15 cellular contexts compared by ENCODE assay signal in the genomic region with DNA sequence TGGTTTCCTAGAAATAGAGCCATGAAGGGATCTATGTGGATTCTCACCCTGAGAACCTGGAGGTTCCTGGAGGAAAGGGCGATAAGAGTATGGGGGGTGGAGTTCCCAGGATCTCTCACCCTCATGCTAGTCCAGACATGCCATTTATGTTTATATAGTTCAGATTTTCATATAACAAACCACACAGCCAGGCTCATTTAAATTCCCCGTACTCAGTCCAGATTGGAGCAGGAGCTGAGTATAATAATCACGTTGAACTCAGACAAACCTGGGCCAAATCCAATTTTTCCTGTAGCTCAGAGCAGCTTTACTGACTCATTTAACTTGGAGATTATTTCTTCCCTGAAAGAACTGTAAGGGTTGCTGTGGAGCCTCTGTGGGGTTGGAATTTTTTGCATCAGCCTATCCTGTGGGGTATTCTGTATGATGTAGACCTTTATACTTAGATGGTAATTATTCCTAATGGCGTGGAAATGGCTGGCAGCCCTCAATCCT.
DNase-seq lines count a peak whose midpoint lies in the region; ATAC-seq and TF ChIP-seq lines count a peak whose summit lies in the region.
"Had no signal": no experiment of that assay in that cellular context is flagged by ENCODE, and none has a peak within 500 bp of the region (broad histone marks: within the 10 kb centered on the region; RNA-seq: fewer than 3 reads in every experiment).

No MANE protein-coding gene starts in this region.

- H3K27ac ChIP-seq in mammary epithelial cell (ENCODE audit: insufficient read depth, low read depth, low read length) (no peak overlapping the region), RWPE2 (ENCODE audit: poor library complexity, severe bottlenecking) (no peak overlapping the region), ascending aorta (no peak overlapping the region)
- H3K27ac ChIP-seq: BLaER1 treated with 17β-estradiol and CSF1 and Interleukin-3, amounts not matched to agents 10 nM and 100 nM; HL-60 had no signal

- no peaks in the 10 kb centered on the region for H3K9me3 Mint-ChIP-seq in MCF 10A (ENCODE audit: unreplicated experiment)
- H3K9me3 Mint-ChIP-seq in activated naive CD4-positive, alpha-beta T cell treated with anti-CD3 and anti-CD28 coated beads for 36 hours = no peaks in the 10 kb centered on the region
- H3K9me3 Mint-ChIP-seq: CD8-positive, alpha-beta T cell had no signal

- 22% methylated on average over 4 of the region's 4 CpGs for WGBS in mammary epithelial cell (ENCODE audit: low coverage, missing lambda C conversion rate)

- no peaks in the 10 kb centered on the region for H3K36me3 Mint-ChIP-seq in MCF 10A (ENCODE audit: insufficient read depth, unreplicated experiment)
- H3K36me3 Mint-ChIP-seq in activated naive CD4-positive, alpha-beta T cell treated with anti-CD3 and anti-CD28 coated beads for 36 hours (ENCODE audit: low read depth) = no peaks in the 10 kb centered on the region
- H3K36me3 Mint-ChIP-seq: CD8-positive, alpha-beta T cell had no signal

- H3K4me1 ChIP-seq in mammary epithelial cell (ENCODE audit: insufficient read depth, low read length) (no peaks in the 10 kb centered on the region), RWPE2 (ENCODE audit: insufficient read depth, poor library complexity, severe bottlenecking) (no peaks in the 10 kb centered on the region), ascending aorta (no peaks in the 10 kb centered on the region)

- BruUV-seq in MCF 10A (replicated peaks; lab: Mats Ljungman, UMichigan) = no TSS peak
- no TSS peak for BruUV-seq in mammary epithelial cell (replicated peaks; lab: Mats Ljungman, UMichigan)

- H3K4me3 ChIP-seq in mammary epithelial cell (replicated peaks in 1 of 3; ENCODE audit: insufficient read depth in 1 of 3, low read depth in 2 of 3, low read length in 3 of 3) (no peak overlapping the region), RWPE2 (ENCODE audit: severe bottlenecking) (no peak overlapping the region), ascending aorta (no peak overlapping the region)
- H3K4me3 ChIP-seq: BLaER1 treated with 17β-estradiol and CSF1 and Interleukin-3, amounts not matched to agents 10 nM and 100 nM; GM23338 had no signal

- H3K27me3 Mint-ChIP-seq in MCF 10A (ENCODE audit: insufficient read depth, unreplicated experiment) = peaks cover 49% of the 10 kb centered on the region
- H3K27me3 Mint-ChIP-seq in activated naive CD4-positive, alpha-beta T cell treated with anti-CD3 and anti-CD28 coated beads for 36 hours (ENCODE audit: low read depth) = peaks cover 4% of the 10 kb centered on the region

- no peak overlapping the region for H3K4me3 Mint-ChIP-seq in MCF 10A (ENCODE audit: unreplicated experiment)
- H3K4me3 Mint-ChIP-seq in activated naive CD4-positive, alpha-beta T cell treated with anti-CD3 and anti-CD28 coated beads for 36 hours = no peak overlapping the region
- H3K4me3 Mint-ChIP-seq: B cell; CD8-positive, alpha-beta T cell; GM23338 had no signal

- in situ Hi-C loops in mammary epithelial cell (cut with MboI; ENCODE audit: low sequenced_read_pairs in 2 of 2) = no loop called here

- no peak overlapping the region for H2AFZ ChIP-seq in mammary epithelial cell (ENCODE audit: low read depth, low read length)
- H2AFZ ChIP-seq: GM23338 had no signal

- no peak overlapping the region for H3K27ac Mint-ChIP-seq in MCF 10A (ENCODE audit: low read depth, unreplicated experiment)
- H3K27ac Mint-ChIP-seq in activated naive CD4-positive, alpha-beta T cell treated with anti-CD3 and anti-CD28 coated beads for 36 hours = no peak overlapping the region
- H3K27ac Mint-ChIP-seq: B cell; CD8-positive, alpha-beta T cell; GM23338 had no signal

- no peaks in the 10 kb centered on the region for H3K4me1 Mint-ChIP-seq in MCF 10A (ENCODE audit: insufficient read depth, unreplicated experiment)
- peaks cover 31% of the 10 kb centered on the region for H3K4me1 Mint-ChIP-seq in activated naive CD4-positive, alpha-beta T cell treated with anti-CD3 and anti-CD28 coated beads for 36 hours (ENCODE audit: low read depth)
- H3K4me1 Mint-ChIP-seq: GM23338 had no signal

- intact Hi-C loops in MCF 10A (cut with micrococcal nuclease) (no loop called here), mammary epithelial cell (cut with micrococcal nuclease) (no loop called here), ascending aorta (cut with DNase I) (no loop called here)
- intact Hi-C loops in activated naive CD4-positive, alpha-beta T cell treated with anti-CD3 and anti-CD28 coated beads for 36 hours (cut with micrococcal nuclease) = loop anchor here (5.0 kb wide), 2 partner anchors 35 to 70 kb away; no protein-coding TSS in a partner anchor

- DNase-seq in MCF 10A (ENCODE audit: unreplicated experiment) = peak; percentile 9
- DNase-seq in mammary epithelial cell = no peak
- peak; percentile 76 to 85 for DNase-seq in NCI-H526 (lab: John Stamatoyannopoulos, UW)
- DNase-seq in RWPE2 (ENCODE audit: low spot score) = no peak
- DNase-seq in ascending aorta (ENCODE audit: low spot score in 2 of 2) = no peak
- DNase-seq in activated naive CD4-positive, alpha-beta T cell treated with anti-CD3 and anti-CD28 coated beads for 36 hours = no peak
- DNase-seq: Calu3; CD8-positive, alpha-beta T cell; GDM1; HCEC 1CT had no signal

- no peaks in the 10 kb centered on the region for H3K79me2 ChIP-seq in mammary epithelial cell (ENCODE audit: insufficient read depth, low read length)

- H3K9ac ChIP-seq in mammary epithelial cell (ENCODE audit: insufficient read depth, low read length) = no peak overlapping the region
- H3K9ac ChIP-seq: BLaER1 treated with 17β-estradiol and CSF1 and Interleukin-3, amounts not matched to agents 10 nM and 100 nM had no signal

- no peaks in the 10 kb centered on the region for H4K20me1 ChIP-seq in mammary epithelial cell (ENCODE audit: insufficient read depth, low read length)
- H4K20me1 ChIP-seq: BLaER1 treated with 17β-estradiol and CSF1 and Interleukin-3, amounts not matched to agents 10 nM and 100 nM had no signal

- CTCF ChIA-PET in MCF 10A (lab: Yijun Ruan, JAX) = no interaction called here
- CTCF ChIA-PET in mammary epithelial cell (lab: Charles Lee; ENCODE audit: low non-redundant PET) = no interaction called here
- CTCF ChIA-PET in activated naive CD4-positive, alpha-beta T cell treated with anti-CD3 and anti-CD28 coated beads for 36 hours (lab: Charles Lee) = interaction anchor here (0.7 to 4.9 kb wide), 6 partner anchors 9 to 46 kb away, joined by 3 to 27 read pairs (median 4); no protein-coding TSS in a partner anchor

- POLR2A ChIA-PET in MCF 10A (lab: Yijun Ruan, JAX) = no interaction called here

- H3K4me2 ChIP-seq in mammary epithelial cell (ENCODE audit: insufficient read depth, low read depth, low read length) = no peak overlapping the region
- H3K4me2 ChIP-seq: BLaER1 treated with 17β-estradiol and CSF1 and Interleukin-3, amounts not matched to agents 10 nM and 100 nM; GM23338 had no signal

- H3K27me3 ChIP-seq in mammary epithelial cell (ENCODE audit: insufficient read depth, low read length) (no peaks in the 10 kb centered on the region), RWPE2 (ENCODE audit: insufficient read depth, poor library complexity, severe bottlenecking) (peaks cover 8% of the 10 kb centered on the region), ascending aorta (no peaks in the 10 kb centered on the region)
- H3K27me3 ChIP-seq: BLaER1 treated with 17β-estradiol and CSF1 and Interleukin-3, amounts not matched to agents 10 nM and 100 nM had no signal

- no peaks in the 10 kb centered on the region for H3K9me3 ChIP-seq in mammary epithelial cell (replicated peaks; ENCODE audit: insufficient read depth, low read length)
- H3K9me3 ChIP-seq in RWPE2 (ENCODE audit: severe bottlenecking) = no peaks in the 10 kb centered on the region
- no peaks in the 10 kb centered on the region for H3K9me3 ChIP-seq in ascending aorta
- H3K9me3 ChIP-seq: BLaER1 treated with 17β-estradiol and CSF1 and Interleukin-3, amounts not matched to agents 10 nM and 100 nM had no signal

- H3K36me3 ChIP-seq in mammary epithelial cell (ENCODE audit: insufficient read depth, low read length) (no peaks in the 10 kb centered on the region), RWPE2 (ENCODE audit: low read depth) (no peaks in the 10 kb centered on the region), ascending aorta (no peaks in the 10 kb centered on the region)
- H3K36me3 ChIP-seq: BLaER1 treated with 17β-estradiol and CSF1 and Interleukin-3, amounts not matched to agents 10 nM and 100 nM had no signal

- TF ChIP-seq CTCF in MCF 10A (IDR thresholded peaks at IDR 0.05; ENCODE audit: unreplicated experiment) = no peak
- TF ChIP-seq CTCF in mammary epithelial cell (conservative IDR thresholded peaks at IDR 0.05 in 1 of 2, IDR thresholded peaks at IDR 0.05 in 1 of 2; ENCODE audit: extremely low read depth in 1 of 2, insufficient read depth in 1 of 2, low read depth in 1 of 2, low read length in 2 of 2) = no peak
- TF ChIP-seq CTCF in RWPE2 (IDR thresholded peaks at IDR 0.05; ENCODE audit: poor library complexity, severe bottlenecking) = no peak
- TF ChIP-seq CTCF in ascending aorta (IDR thresholded peaks at IDR 0.05) = no peak

- ATAC-seq in RWPE2 (ENCODE audit: low read depth) (peak; percentile 52; the same call in 2 of the 3 replicates), HG02870 (IDR thresholded peaks at IDR 0.05; ENCODE audit: unreplicated experiment) (no peak)
- ATAC-seq: CD8-positive, alpha-beta T cell; GM23338 had no signal

- dilution Hi-C loops in mammary epithelial cell (cut with HindIII; ENCODE audit: low sequenced_read_pairs) = no loop called here

Comparison
In these comparisons a context has a peak if more than half of its experiments do, and no peak if none do; other contexts are left out.
1. DNase-seq: peak in MCF 10A (single experiment) and NCI-H526 (2 of 2); none in mammary epithelial cell (single experiment), RWPE2 (single experiment), ascending aorta (0 of 2) and activated naive CD4-positive, alpha-beta T cell treated with anti-CD3 and anti-CD28 coated beads for 36 hours (single experiment).